ENCODE assay signal across 6 cellular contexts in the genomic region with DNA sequence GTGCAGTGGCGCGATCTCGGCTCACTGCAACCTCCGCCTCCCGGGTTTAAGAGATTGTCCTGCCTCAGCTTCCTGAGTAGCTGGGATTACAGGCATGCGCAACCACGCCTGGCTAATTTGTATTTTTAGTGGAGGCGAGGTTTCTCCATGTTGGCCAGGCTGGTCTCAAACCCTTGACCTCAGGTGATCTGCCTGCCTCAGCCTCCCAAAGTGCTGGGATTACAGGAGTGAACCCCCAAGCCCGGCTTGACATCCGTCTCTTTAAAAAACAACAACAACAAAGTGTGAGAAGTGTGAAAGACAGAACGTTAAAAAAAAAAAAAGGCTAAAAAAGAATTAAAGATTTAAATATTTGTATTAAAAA. TPM values are rescaled to one million over a fixed set of nuclear protein-coding genes. Genes with fewer than 3 reads are reported as not detected.
DNase-seq lines count a peak whose midpoint lies in the region; ATAC-seq, FAIRE-seq and TF ChIP-seq lines count a peak whose summit lies in the region.
"Not testable (repeated sequence)": the region's sequence is repeated elsewhere in the genome, so short reads cannot be mapped to it uniquely, and the experiment has no call there.

No MANE protein-coding gene starts in this region.

- H3K4me2 ChIP-seq in H1 (ENCODE audit: insufficient read depth in 1 of 2, low read depth in 2 of 2, low read length in 2 of 2) = peak overlapping the region; percentile 81 to 88
- H3K4me2 ChIP-seq in skeletal muscle satellite cell (ENCODE audit: low read length) = peak overlapping the region; percentile 94

- H3K79me1 ChIP-seq in H1 (ENCODE audit: low read depth, low read length) = not testable (repeated sequence)

- not testable (repeated sequence) for H3K4ac ChIP-seq in H1 (replicated peaks; ENCODE audit: insufficient read length, low read depth, low read length)

- not testable (repeated sequence) for H3K9ac ChIP-seq in H1 (replicated peaks in 1 of 4; ENCODE audit: extremely low read depth in 1 of 4, low read depth in 3 of 4, low read length in 3 of 4)
- H3K9ac ChIP-seq in skeletal muscle satellite cell (ENCODE audit: low read depth, low read length) = peak overlapping the region; percentile 92

- not testable (repeated sequence) for H2BK20ac ChIP-seq in H1 (ENCODE audit: low read length)

- H4K91ac ChIP-seq in H1 (replicated peaks; ENCODE audit: insufficient read length, low read length) = not testable (repeated sequence)

- H3K23ac ChIP-seq in H1 (ENCODE audit: insufficient read length) = not testable (repeated sequence)

- 86% methylated on average over 11 of the region's 11 CpGs; no CpG with 5 or more reads in 1 of the 2 experiments for WGBS in H1 (ENCODE audit: extremely low coverage in 1 of 2, insufficient coverage in 1 of 2, insufficient read length in 1 of 2, insufficient replicate concordance in 2 of 2, low coverage in 1 of 2, low lambda C conversion rate in 2 of 2, missing lambda C conversion rate in 1 of 2), 2 experiments
- 15% methylated on average over 1 of the region's 11 CpGs for WGBS in right lobe of liver (ENCODE audit: insufficient coverage, low coverage, low lambda C conversion rate, missing lambda C conversion rate)

- not testable (repeated sequence) for H3K56ac ChIP-seq in H1 (replicated peaks; ENCODE audit: insufficient read length, low read depth, low read length)

- H3K4me1 ChIP-seq in H1 (replicated peaks in 1 of 4; ENCODE audit: control insufficient read depth in 3 of 4, insufficient read depth in 4 of 4, low read length in 3 of 4); skeletal muscle satellite cell (ENCODE audit: control insufficient read depth, insufficient read depth, low read length): not testable (repeated sequence)
- peaks cover 0 to 20% (median 11%) of the 10 kb centered on the region in 4 donors for H3K4me1 ChIP-seq in right lobe of liver

- not testable (repeated sequence) for H3K36me3 ChIP-seq in H1 (ENCODE audit: control insufficient read depth in 2 of 4, insufficient read depth in 4 of 4, low read length in 3 of 4); right lobe of liver; skeletal muscle satellite cell (ENCODE audit: insufficient read depth, low read length)

- not testable (repeated sequence) for DNase-seq in AG09309 (ENCODE audit: low read depth); LNCaP clone FGC (ENCODE audit: low read depth); activated T-cell treated with anti-CD3 and anti-CD28 coated beads, Interleukin-2, amount 50 U/mL, for 72 hours; H1 (ENCODE audit: low read depth in 1 of 2, low spot score in 2 of 2); right lobe of liver

- H3K27ac ChIP-seq in H1 (ENCODE audit: low read depth, low read length) = not testable (repeated sequence)
- H3K27ac ChIP-seq in right lobe of liver = peak overlapping the region; percentile 95 to 97 (median 96)

- not testable (repeated sequence) for H3K9me3 ChIP-seq in H1 (ENCODE audit: insufficient read depth in 2 of 2, low read depth in 1 of 2, low read length in 1 of 2); right lobe of liver; skeletal muscle satellite cell (replicated peaks; ENCODE audit: low read length)

- not testable (repeated sequence) for TF ChIP-seq RAD21 in H1 (IDR thresholded peaks at IDR 0.05 in 1 of 2, conservative IDR thresholded peaks at IDR 0.05 in 1 of 2; ENCODE audit: low read depth in 2 of 2, low read length in 2 of 2)

- not testable (repeated sequence) for H2BK12ac ChIP-seq in H1 (ENCODE audit: low read depth, low read length)

- H3K27me3 Mint-ChIP-seq in activated T-cell treated with anti-CD3 and anti-CD28 coated beads, Interleukin-2, amount 50 U/mL, for 72 hours (ENCODE audit: low read depth) = peaks cover 23% of the 10 kb centered on the region

- H3K79me2 ChIP-seq in H1 (ENCODE audit: control insufficient read depth in 1 of 2, insufficient read depth in 2 of 2, low read length in 2 of 2) = peaks cover 0 to 15% of the 10 kb centered on the region in 2 experiments; a peak in 2 of 4 replicates

- peak overlapping the region; percentile 63 to 98 for H3K4me3 Mint-ChIP-seq in activated T-cell treated with anti-CD3 and anti-CD28 coated beads, Interleukin-2, amount 50 U/mL, for 72 hours

- not testable (repeated sequence) for H4K8ac ChIP-seq in H1 (ENCODE audit: extremely low read depth, insufficient read depth, low read length)

- H3K4me3 ChIP-seq in AG09309 (ENCODE audit: control insufficient read depth, low read depth, low read length) = peak overlapping the region; percentile 55
- peak overlapping the region; percentile 81 for H3K4me3 ChIP-seq in LNCaP clone FGC (ENCODE audit: low read depth, low read length)
- H3K4me3 ChIP-seq in H1 (ENCODE audit: extremely low read depth in 1 of 4, insufficient read depth in 2 of 4, low read depth in 3 of 4, low read length in 4 of 4) = peak overlapping the region; percentile 58 to 90 (median 84); a peak in 7 of 8 replicates
- H3K4me3 ChIP-seq in right lobe of liver = peak overlapping the region; percentile 69 to 98 (median 76)
- H3K4me3 ChIP-seq in skeletal muscle satellite cell (ENCODE audit: low read length) = peak overlapping the region; percentile 94

- not testable (repeated sequence) for H4K20me1 ChIP-seq in H1 (replicated peaks in 1 of 2; ENCODE audit: control insufficient read depth in 1 of 2, insufficient read depth in 2 of 2, low read length in 2 of 2)

- not testable (repeated sequence) for ATAC-seq in activated T-cell treated with anti-CD3 and anti-CD28 coated beads, Interleukin-2, amount 50 U/mL, for 72 hours (replicated peaks in 1 of 2); right lobe of liver

- H4K5ac ChIP-seq in H1 (ENCODE audit: insufficient read length, low read depth, low read length) = not testable (repeated sequence)

- not testable (repeated sequence) for TF ChIP-seq CTCF in AG09309 (IDR thresholded peaks at IDR 0.05; ENCODE audit: control insufficient read depth, insufficient read depth, low read depth, low read length, missing control alignments); LNCaP clone FGC (IDR thresholded peaks at IDR 0.05; ENCODE audit: control insufficient read depth, extremely low read depth, insufficient read depth); H1 (IDR thresholded peaks at IDR 0.05; ENCODE audit: control extremely low read depth in 1 of 3, insufficient read depth in 1 of 3, low read depth in 1 of 3, low read length in 3 of 3); right lobe of liver (IDR thresholded peaks at IDR 0.05)

- POLR2A ChIA-PET in H1 (lab: Charles Lee; ENCODE audit: partially characterized antibody) = interaction anchor here (0.6 to 2.4 kb wide), 12 partner anchors 14 to 604 kb away, joined by 3 to 32 read pairs (median 4); partner anchors contain the start of genes BCAT2, FTL and PPP1R15A

- not testable (repeated sequence) for H2AFZ ChIP-seq in H1 (ENCODE audit: low read length)

- not testable (repeated sequence) for H3K23me2 ChIP-seq in H1 (ENCODE audit: low read depth, low read length)

- not testable (repeated sequence) for H3K9me3 Mint-ChIP-seq in activated T-cell treated with anti-CD3 and anti-CD28 coated beads, Interleukin-2, amount 50 U/mL, for 72 hours

- H2AK5ac ChIP-seq in H1 (ENCODE audit: low read depth, low read length) = not testable (repeated sequence)

- not testable (repeated sequence) for FAIRE-seq in H1 (lab: Jason Lieb, UNC)

- peaks cover 54% of the 10 kb centered on the region for H3K4me1 Mint-ChIP-seq in activated T-cell treated with anti-CD3 and anti-CD28 coated beads, Interleukin-2, amount 50 U/mL, for 72 hours (ENCODE audit: low read depth)

- H3K27ac Mint-ChIP-seq in activated T-cell treated with anti-CD3 and anti-CD28 coated beads, Interleukin-2, amount 50 U/mL, for 72 hours = peak overlapping the region; percentile 85

- H2BK5ac ChIP-seq in H1 (ENCODE audit: low read depth, low read length) = 0 out of 2 replicates have a peak overlapping the region, but pooled peaks have one; percentile 68

- not testable (repeated sequence) for TF ChIP-seq EP300 in H1 (IDR thresholded peaks at IDR 0.05; ENCODE audit: borderline replicate concordance in 1 of 2, low read depth in 2 of 2, low read length in 2 of 2)

- H3K14ac ChIP-seq in H1 (ENCODE audit: insufficient read length) = not testable (repeated sequence)

- H2BK120ac ChIP-seq in H1 (replicated peaks; ENCODE audit: low read depth, low read length) = not testable (repeated sequence)

- H2BK15ac ChIP-seq in H1 (ENCODE audit: low read length) = not testable (repeated sequence)

- H3K27me3 ChIP-seq in H1 (replicated peaks in 1 of 4; ENCODE audit: control insufficient read depth in 3 of 4, extremely low read depth in 1 of 4, insufficient read depth in 3 of 4, low read length in 3 of 4); right lobe of liver; skeletal muscle satellite cell (ENCODE audit: control insufficient read depth, insufficient read depth, low read length): not testable (repeated sequence)

- TF ChIP-seq POLR2A in H1 (IDR thresholded peaks at IDR 0.05; ENCODE audit: control extremely low read depth in 1 of 2, low read depth in 2 of 2, low read length in 2 of 2); right lobe of liver (IDR thresholded peaks at IDR 0.05): not testable (repeated sequence)

- intact Hi-C loops in right lobe of liver (cut with DNase I) = not testable (repeated sequence)

- peaks cover 11% of the 10 kb centered on the region in 2 donors for H3K36me3 Mint-ChIP-seq in activated T-cell treated with anti-CD3 and anti-CD28 coated beads, Interleukin-2, amount 50 U/mL, for 72 hours (ENCODE audit: insufficient read depth in 2 of 2)

- not testable (repeated sequence) for H3K18ac ChIP-seq in H1 (ENCODE audit: extremely low read depth, low read length)

- CTCF ChIA-PET in H1 (lab: Charles Lee; ENCODE audit: partially characterized antibody) = interaction anchor here (0.6 to 1.4 kb wide), 7 partner anchors 10 to 117 kb away, joined by 3 to 7 read pairs (median 3); no protein-coding TSS in a partner anchor

RNA-seq across cellular contexts. Expression of gene NUCB1, which starts 0.7 kb away (rescaled TPM):
- total RNA-seq in activated T-cell treated with anti-CD3 and anti-CD28 coated beads, Interleukin-2, amount 50 U/mL, for 72 hours = 100 to 1,000 TPM; 168 to 183 TPM
- total RNA-seq in H1 (2021; fragmentation: NEBNext Ultra II Directional; extraction: Animal tissue kit (Norgen Biotek cat#: 25700)) = 106 and 111 TPM in 2 replicates
- 121 and 178 TPM in 2 replicates for polyA plus RNA-seq in H1 (2011; rRNA removed)
- polyA plus RNA-seq in H1 (2011; cell fraction: cytosol; rRNA removed) = 123 TPM
- polyA plus RNA-seq in H1 (2011; cell fraction: nucleus; rRNA removed) = 169 TPM
- polyA plus RNA-seq in H1 (2012, experiment 1 of 2) = 73.9 to 148 TPM (median 121 TPM) in 4 replicates
- 138 TPM for polyA plus RNA-seq in H1 (2012, experiment 2 of 2)
- polyA plus RNA-seq in H1 (2013, experiment 1 of 2) = 142 TPM
- 150 TPM for polyA plus RNA-seq in H1 (2013, experiment 2 of 2)
- polyA minus RNA-seq in H1 (2011; rRNA and poly(A)+ RNA removed) = 53.0 and 53.5 TPM in 2 replicates
- 75.7 TPM for polyA minus RNA-seq in H1 (2011; cell fraction: cytosol; rRNA and poly(A)+ RNA removed)
- 48.9 TPM for polyA minus RNA-seq in H1 (2011; cell fraction: nucleus; rRNA and poly(A)+ RNA removed)
- 100 to 1,000 TPM; 306 to 376 (median 349) TPM for total RNA-seq in right lobe of liver
- total RNA-seq in skeletal muscle satellite cell (2012; rRNA removed) = 152 and 158 TPM in 2 replicates

RNA-seq across cellular contexts. Expression of gene TULP2, which starts 0.8 kb away (rescaled TPM):
- total RNA-seq in activated T-cell treated with anti-CD3 and anti-CD28 coated beads, Interleukin-2, amount 50 U/mL, for 72 hours = 1 to 10 TPM in 1 of 2 donors, under 1 TPM in 1; 0.79 to 3.3 TPM
- 1.0 and 1.1 TPM in 2 replicates for total RNA-seq in H1 (2021; fragmentation: NEBNext Ultra II Directional; extraction: Animal tissue kit (Norgen Biotek cat#: 25700))
- polyA plus RNA-seq in H1 (2011; rRNA removed) = 0.95 and 1.8 TPM in 2 replicates
- polyA plus RNA-seq in H1 (2011; cell fraction: cytosol; rRNA removed) = 1.8 TPM
- 3.1 TPM for polyA plus RNA-seq in H1 (2011; cell fraction: nucleus; rRNA removed)
- 0.52 to 1.6 TPM (median 1.1 TPM) in 4 replicates for polyA plus RNA-seq in H1 (2012, experiment 1 of 2)
- polyA plus RNA-seq in H1 (2012, experiment 2 of 2) = 0.42 TPM
- polyA plus RNA-seq in H1 (2013, experiment 1 of 2) = 0.69 TPM
- 0.70 TPM for polyA plus RNA-seq in H1 (2013, experiment 2 of 2)
- 1.6 and 1.9 TPM in 2 replicates for polyA minus RNA-seq in H1 (2011; rRNA and poly(A)+ RNA removed)
- not detected for polyA minus RNA-seq in H1 (2011; cell fraction: cytosol; rRNA and poly(A)+ RNA removed)
- polyA minus RNA-seq in H1 (2011; cell fraction: nucleus; rRNA and poly(A)+ RNA removed) = 0.30 TPM
- total RNA-seq in right lobe of liver = not detected
- total RNA-seq in skeletal muscle satellite cell (2012; rRNA removed) = 0.25 TPM in 1 of 2 replicates, not detected in the other

RNA-seq across cellular contexts. Expression of gene PPP1R15A, which starts 27.1 kb away (rescaled TPM):
- total RNA-seq in activated T-cell treated with anti-CD3 and anti-CD28 coated beads, Interleukin-2, amount 50 U/mL, for 72 hours = 100 to 1,000 TPM; 130 to 153 TPM
- 12.8 and 14.0 TPM in 2 replicates for total RNA-seq in H1 (2021; fragmentation: NEBNext Ultra II Directional; extraction: Animal tissue kit (Norgen Biotek cat#: 25700))
- 4.1 and 8.6 TPM in 2 replicates for polyA plus RNA-seq in H1 (2011; rRNA removed)
- 10.3 TPM for polyA plus RNA-seq in H1 (2011; cell fraction: cytosol; rRNA removed)
- polyA plus RNA-seq in H1 (2011; cell fraction: nucleus; rRNA removed) = 11.4 TPM
- 12.1 to 14.4 TPM (median 13.1 TPM) in 4 replicates for polyA plus RNA-seq in H1 (2012, experiment 1 of 2)
- polyA plus RNA-seq in H1 (2012, experiment 2 of 2) = 11.5 TPM
- polyA plus RNA-seq in H1 (2013, experiment 1 of 2) = 12.9 TPM
- 13.2 TPM for polyA plus RNA-seq in H1 (2013, experiment 2 of 2)
- 3.2 and 4.8 TPM in 2 replicates for polyA minus RNA-seq in H1 (2011; rRNA and poly(A)+ RNA removed)
- 5.7 TPM for polyA minus RNA-seq in H1 (2011; cell fraction: cytosol; rRNA and poly(A)+ RNA removed)
- polyA minus RNA-seq in H1 (2011; cell fraction: nucleus; rRNA and poly(A)+ RNA removed) = 19.5 TPM
- total RNA-seq in right lobe of liver = 10 to 100 TPM in 4 of 6 experiments, 1 to 10 TPM in 2; 4.5 to 25.6 (median 12.2) TPM
- 45.7 and 55.3 TPM in 2 replicates for total RNA-seq in skeletal muscle satellite cell (2012; rRNA removed)

RNA-seq across cellular contexts. Expression of gene PLEKHA4, which starts 31.0 kb away (rescaled TPM):
- 10 to 100 TPM; 16.2 to 24.5 TPM for total RNA-seq in activated T-cell treated with anti-CD3 and anti-CD28 coated beads, Interleukin-2, amount 50 U/mL, for 72 hours
- total RNA-seq in H1 (2021; fragmentation: NEBNext Ultra II Directional; extraction: Animal tissue kit (Norgen Biotek cat#: 25700)) = 16.8 and 18.0 TPM in 2 replicates
- 8.2 and 14.1 TPM in 2 replicates for polyA plus RNA-seq in H1 (2011; rRNA removed)
- 13.2 TPM for polyA plus RNA-seq in H1 (2011; cell fraction: cytosol; rRNA removed)
- polyA plus RNA-seq in H1 (2011; cell fraction: nucleus; rRNA removed) = 20.7 TPM
- polyA plus RNA-seq in H1 (2012, experiment 1 of 2) = 13.4 to 23.3 TPM (median 18.2 TPM) in 4 replicates
- 13.7 TPM for polyA plus RNA-seq in H1 (2012, experiment 2 of 2)
- polyA plus RNA-seq in H1 (2013, experiment 1 of 2) = 10.9 TPM
- 10.1 TPM for polyA plus RNA-seq in H1 (2013, experiment 2 of 2)
- polyA minus RNA-seq in H1 (2011; rRNA and poly(A)+ RNA removed) = 3.0 and 4.3 TPM in 2 replicates
- polyA minus RNA-seq in H1 (2011; cell fraction: cytosol; rRNA and poly(A)+ RNA removed) = 6.8 TPM
- 7.7 TPM for polyA minus RNA-seq in H1 (2011; cell fraction: nucleus; rRNA and poly(A)+ RNA removed)
- 10 to 100 TPM in 4 of 6 experiments, 1 to 10 TPM in 2; 5.7 to 25.6 (median 12.0) TPM for total RNA-seq in right lobe of liver
- total RNA-seq in skeletal muscle satellite cell (2012; rRNA removed) = 12.9 and 16.0 TPM in 2 replicates

RNA-seq across cellular contexts. Expression of gene DHDH, which starts 34.1 kb away (rescaled TPM):
- 1 to 10 TPM; 3.2 to 3.6 TPM for total RNA-seq in activated T-cell treated with anti-CD3 and anti-CD28 coated beads, Interleukin-2, amount 50 U/mL, for 72 hours
- 2.2 and 2.7 TPM in 2 replicates for total RNA-seq in H1 (2021; fragmentation: NEBNext Ultra II Directional; extraction: Animal tissue kit (Norgen Biotek cat#: 25700))
- 2.8 and 2.9 TPM in 2 replicates for polyA plus RNA-seq in H1 (2011; rRNA removed)
- 2.7 TPM for polyA plus RNA-seq in H1 (2011; cell fraction: cytosol; rRNA removed)
- polyA plus RNA-seq in H1 (2011; cell fraction: nucleus; rRNA removed) = 3.1 TPM
- 2.0 to 3.1 TPM (median 2.4 TPM) in 4 replicates for polyA plus RNA-seq in H1 (2012, experiment 1 of 2)
- polyA plus RNA-seq in H1 (2012, experiment 2 of 2) = 1.7 TPM
- 1.2 TPM for polyA plus RNA-seq in H1 (2013, experiment 1 of 2)
- 1.2 TPM for polyA plus RNA-seq in H1 (2013, experiment 2 of 2)
- polyA minus RNA-seq in H1 (2011; rRNA and poly(A)+ RNA removed) = 0.34 and 0.35 TPM in 2 replicates
- polyA minus RNA-seq in H1 (2011; cell fraction: cytosol; rRNA and poly(A)+ RNA removed) = 1.8 TPM
- 0.60 TPM for polyA minus RNA-seq in H1 (2011; cell fraction: nucleus; rRNA and poly(A)+ RNA removed)
- total RNA-seq in right lobe of liver = under 1 TPM in 1 of 6 experiments, not detected in 5; 0.29 TPM
- total RNA-seq in skeletal muscle satellite cell (2012; rRNA removed) = not detected in 2 replicates
